ENCODE assay signal across 22 cellular contexts in genomic region chr5:77906806-77907205, GRCh38.
A peak's percentile ranks its signal among the peaks of the same experiment; 100 is the strongest.
DNase-seq lines count a peak whose midpoint lies in the region; ATAC-seq and TF ChIP-seq lines count a peak whose summit lies in the region.
"Had no signal": no experiment of that assay in that cellular context is flagged by ENCODE, and none has a peak within 500 bp of the region (broad histone marks: within the 10 kb centered on the region; RNA-seq: fewer than 3 reads in every experiment).

No MANE protein-coding gene starts in this region.

- TF ChIP-seq CTCF in AG10803 (conservative IDR thresholded peaks at IDR 0.05; ENCODE audit: low read length): no peak
- no peak for TF ChIP-seq CTCF in mammary epithelial cell (conservative IDR thresholded peaks at IDR 0.05 in 1 of 2, IDR thresholded peaks at IDR 0.05 in 1 of 2; ENCODE audit: extremely low read depth in 1 of 2, insufficient read depth in 1 of 2, low read depth in 1 of 2, low read length in 2 of 2)
- no peak for TF ChIP-seq CTCF in suprapubic skin (IDR thresholded peaks at IDR 0.05)

- H3K36me3 ChIP-seq in mammary epithelial cell (ENCODE audit: insufficient read depth, low read length): no peaks in the 10 kb centered on the region
- H3K36me3 ChIP-seq in suprapubic skin: no peaks in the 10 kb centered on the region
- H3K36me3 ChIP-seq: left lung, Peyer's patch had no signal

- CTCF ChIA-PET in mammary epithelial cell (lab: Charles Lee; ENCODE audit: low non-redundant PET): no interaction called here

- H3K4me3 ChIP-seq in AG10803 (ENCODE audit: low read length) (no peak overlapping the region), mammary epithelial cell (replicated peaks in 1 of 3; ENCODE audit: insufficient read depth in 1 of 3, low read depth in 2 of 3, low read length in 3 of 3) (no peak overlapping the region), suprapubic skin (no peak overlapping the region)
- H3K4me3 ChIP-seq: coronary artery, left lung, Peyer's patch, psoas muscle had no signal

- H3K27me3 ChIP-seq in mammary epithelial cell (ENCODE audit: insufficient read depth, low read length): no peaks in the 10 kb centered on the region
- H3K27me3 ChIP-seq in suprapubic skin: no peaks in the 10 kb centered on the region
- H3K27me3 ChIP-seq: Peyer's patch had no signal

- no peak overlapping the region for H3K9ac ChIP-seq in mammary epithelial cell (ENCODE audit: insufficient read depth, low read length)
- H3K9ac ChIP-seq: SK-N-SH had no signal

- H3K9me3 ChIP-seq in mammary epithelial cell (replicated peaks; ENCODE audit: insufficient read depth, low read length) (no peaks in the 10 kb centered on the region), suprapubic skin (no peaks in the 10 kb centered on the region)
- H3K9me3 ChIP-seq: left lung, psoas muscle, SK-N-SH had no signal

- DNase-seq in AG10803 (ENCODE audit: low read depth): peak; percentile 15
- DNase-seq in M059J (ENCODE audit: low read depth): peak; percentile 12
- peak; percentile 77 for DNase-seq in mammary epithelial cell
- peak; percentile 83 for DNase-seq in iris pigment epithelial cell (ENCODE audit: low read depth)
- DNase-seq in globus pallidus (ENCODE audit: low spot score): no peak
- no peak for DNase-seq in NCI-H526 (lab: John Stamatoyannopoulos, UW)
- DNase-seq in suprapubic skin (ENCODE audit: low spot score in 2 of 2): no peak
- DNase-seq: activated CD4-positive, CD25-positive, alpha-beta regulatory T cell; activated CD8-positive, alpha-beta T cell treated with anti-CD3 and anti-CD28 coated beads for 36 hours; activated naive CD4-positive, alpha-beta T cell treated with anti-CD3 and anti-CD28 coated beads, Interleukin-2, amount 10 ng/mL, durations not matched to agents 7 days and 5 days; activated T-cell treated with anti-CD3 and anti-CD28 coated beads, Interleukin-2, amount 50 U/mL, for 48 hours; aorta; left lung; NCI-H1436; NCI-H2171; NCI-H82; Peyer's patch; psoas muscle; SK-N-SH; stimulated activated CD4-positive, alpha-beta T cell treated with anti-CD3 and anti-CD28 coated beads, Interleukin-4, amount 100 ng/mL, for 24 hours had no signal

- TF ChIP-seq POLR2A in suprapubic skin (IDR thresholded peaks at IDR 0.05): no peak

- intact Hi-C loops in mammary epithelial cell (cut with micrococcal nuclease): no loop called here

- TF ChIP-seq EP300 in suprapubic skin (IDR thresholded peaks at IDR 0.05): no peak

- 66% methylated on average over 6 of the region's 8 CpGs for WGBS in mammary epithelial cell (ENCODE audit: low coverage, missing lambda C conversion rate)
- 90% methylated on average over 7 of the region's 8 CpGs for WGBS in suprapubic skin

- H3K79me2 ChIP-seq in mammary epithelial cell (ENCODE audit: insufficient read depth, low read length): no peaks in the 10 kb centered on the region

- in situ Hi-C loops in mammary epithelial cell (cut with MboI; ENCODE audit: low sequenced_read_pairs in 2 of 2): no loop called here

- H3K27ac ChIP-seq in mammary epithelial cell (ENCODE audit: insufficient read depth, low read depth, low read length) (no peak overlapping the region), suprapubic skin (no peak overlapping the region)
- H3K27ac ChIP-seq: coronary artery, left lung, Peyer's patch, psoas muscle had no signal

- H2AFZ ChIP-seq in mammary epithelial cell (ENCODE audit: low read depth, low read length): no peak overlapping the region

- H3K4me1 ChIP-seq in mammary epithelial cell (ENCODE audit: insufficient read depth, low read length) (peaks cover 7% of the 10 kb centered on the region), suprapubic skin (no peaks in the 10 kb centered on the region)
- H3K4me1 ChIP-seq: left lung, Peyer's patch, psoas muscle had no signal

- no peak for ATAC-seq in GM18867 (IDR thresholded peaks at IDR 0.05; ENCODE audit: unreplicated experiment)
- ATAC-seq: activated CD8-positive, alpha-beta T cell treated with anti-CD3 and anti-CD28 coated beads for 36 hours; left lung; psoas muscle had no signal

- BruUV-seq in mammary epithelial cell (replicated peaks; lab: Mats Ljungman, UMichigan): no TSS peak

- no peak overlapping the region for H3K4me2 ChIP-seq in mammary epithelial cell (ENCODE audit: insufficient read depth, low read depth, low read length)
- H3K4me2 ChIP-seq: SK-N-SH had no signal

- no peaks in the 10 kb centered on the region for H4K20me1 ChIP-seq in mammary epithelial cell (ENCODE audit: insufficient read depth, low read length)

- dilution Hi-C loops in mammary epithelial cell (cut with HindIII; ENCODE audit: low sequenced_read_pairs): no loop called here

Comparison
In these comparisons a context has a peak if more than half of its experiments do, and no peak if none do; other contexts are left out.
1. DNase-seq: peak in AG10803 (single experiment), M059J (single experiment), mammary epithelial cell (single experiment) and iris pigment epithelial cell (single experiment); none in globus pallidus (single experiment), NCI-H526 (0 of 2) and suprapubic skin (0 of 2).